3 cellular contexts compared by ENCODE assay signal in genomic region chr13:113151745-113152707, GRCh38.
TF ChIP-seq lines count a peak whose summit lies in the region.

No MANE protein-coding gene starts in this region.

TF ChIP-seq in A549, 52 proteins besides CTCF, POLR2A, EP300 and RAD21:
- TF ChIP-seq MAFK (IDR thresholded peaks at IDR 0.05; ENCODE audit: partially characterized antibody) = peak; percentile 22
- TF ChIP-seq HES2 (IDR thresholded peaks at IDR 0.05) = no peak
- no peak for TF ChIP-seq SMC3 (IDR thresholded peaks at IDR 0.05)

TF ChIP-seq in GM12878, 131 proteins besides CTCF, POLR2A, EP300 and RAD21:
- TF ChIP-seq CHD1 (IDR thresholded peaks at IDR 0.05; ENCODE audit: low read depth, low read length) (no peak), PKNOX1 (IDR thresholded peaks at IDR 0.05) (no peak), BCLAF1 (IDR thresholded peaks at IDR 0.05) (no peak), CBX3 (IDR thresholded peaks at IDR 0.05; ENCODE audit: borderline replicate concordance, low read depth) (no peak), RCOR1 (conservative IDR thresholded peaks at IDR 0.05; ENCODE audit: low read depth, low read length) (no peak), ZNF622 (IDR thresholded peaks at IDR 0.05) (no peak), ZBED1 (IDR thresholded peaks at IDR 0.05; ENCODE audit: borderline replicate concordance) (no peak)
TF ChIP-seq in GM12878: peak in this region for 0.

TF ChIP-seq in liver, 16 proteins besides CTCF, POLR2A, EP300 and RAD21:
- TF ChIP-seq HNF4A (conservative IDR thresholded peaks at IDR 0.05) (no peak), TAF1 (conservative IDR thresholded peaks at IDR 0.05) (peak; percentile 2)
